ENCODE assay signal across 1 cellular context in genomic region chr1:208187499-208188041, GRCh38.
TF ChIP-seq lines count a peak whose summit lies in the region.

No MANE protein-coding gene starts in this region.

TF ChIP-seq in K562, 482 proteins besides CTCF, POLR2A, EP300 and RAD21:
- TF ChIP-seq SMARCA4 (IDR thresholded peaks at IDR 0.05), result 0 out of 2 replicates have a peak, but pooled peaks have one; percentile 12
- peak; percentile 24; the same call in 1 of the 2 replicates for TF ChIP-seq FOSL1 (tag; conservative IDR thresholded peaks at IDR 0.05)
- TF ChIP-seq PTTG1 (tag; IDR thresholded peaks at IDR 0.05; ENCODE audit: low read depth), result no peak
- peak; percentile 16; the same call in 1 of the 2 replicates for TF ChIP-seq MAFK (IDR thresholded peaks at IDR 0.05; ENCODE audit: low read length)
- TF ChIP-seq C11orf30 (IDR thresholded peaks at IDR 0.05; ENCODE audit: low read depth), result peak; percentile 44; the same call in 1 of the 2 replicates
TF ChIP-seq in K562: peak in this region for 4.
